Comparison of ENCODE assay signal across 13 cellular contexts in genomic region chr20:46695888-46696287, GRCh38. TPM values are rescaled to one million over a fixed set of nuclear protein-coding genes. Genes with fewer than 3 reads are reported as not detected.
DNase-seq lines count a peak whose midpoint lies in the region; ATAC-seq and TF ChIP-seq lines count a peak whose summit lies in the region.
"Had no signal": no experiment of that assay in that cellular context is flagged by ENCODE, and none has a peak within 500 bp of the region (broad histone marks: within the 10 kb centered on the region; RNA-seq: fewer than 3 reads in every experiment).

No MANE protein-coding gene starts in this region.

- H3K36me3 ChIP-seq in BLaER1 treated with 17β-estradiol and CSF1 and Interleukin-3, amounts not matched to agents 10 nM and 100 nM = no peaks in the 10 kb centered on the region
- H3K36me3 ChIP-seq in MM.1S (replicated peaks; ENCODE audit: insufficient read depth, low read length) = no peaks in the 10 kb centered on the region

- peaks cover 7% of the 10 kb centered on the region; the same call in 1 of the 2 replicates for H3F3A ChIP-seq in MM.1S (ENCODE audit: insufficient read depth, low read length)

- in situ Hi-C loops in SK-MEL-5 (cut with HindIII; ENCODE audit: low pct_unique_long_range_greater_than_20kb, low sequenced_read_pairs) = loop anchor here (25.0 kb wide), 1 partner anchor 159 kb away; no protein-coding TSS in a partner anchor

- H3K4me3 ChIP-seq in BLaER1 treated with 17β-estradiol and CSF1 and Interleukin-3, amounts not matched to agents 10 nM and 100 nM = no peak overlapping the region
- H3K4me3 ChIP-seq in MM.1S (ENCODE audit: low read length) = no peak overlapping the region
- H3K4me3 ChIP-seq: testis had no signal

- H3K27me3 ChIP-seq in BLaER1 treated with 17β-estradiol and CSF1 and Interleukin-3, amounts not matched to agents 10 nM and 100 nM = no peaks in the 10 kb centered on the region
- H3K27me3 ChIP-seq in MM.1S (replicated peaks; ENCODE audit: insufficient read depth, low read length) = no peaks in the 10 kb centered on the region
- H3K27me3 ChIP-seq: testis had no signal

- no peaks in the 10 kb centered on the region for H3K79me2 ChIP-seq in MM.1S (ENCODE audit: low read length)

- H3K9me2 ChIP-seq in MM.1S (replicated peaks; ENCODE audit: insufficient read depth, low read length) = no peaks in the 10 kb centered on the region

- no peak for TF ChIP-seq POLR2A in GM18505 (IDR thresholded peaks at IDR 0.05; ENCODE audit: borderline replicate concordance, extremely low read depth, insufficient read depth, insufficient read length)

- H3K4me1 ChIP-seq in BLaER1 treated with 17β-estradiol and CSF1 and Interleukin-3, amounts not matched to agents 10 nM and 100 nM = peaks cover 29 to 49% (median 38%) of the 10 kb centered on the region in 10 experiments
- peaks cover 31% of the 10 kb centered on the region for H3K4me1 ChIP-seq in MM.1S (ENCODE audit: low read length)
- H3K4me1 ChIP-seq: testis had no signal

- H3K9me3 ChIP-seq in BLaER1 treated with 17β-estradiol and CSF1 and Interleukin-3, amounts not matched to agents 10 nM and 100 nM (replicated peaks in 1 of 11) = peaks cover 0 to 32% (median 12%) of the 10 kb centered on the region in 11 experiments; a peak in 12 of 22 replicates
- H3K9me3 ChIP-seq in MM.1S (replicated peaks; ENCODE audit: insufficient read depth, low read length) = no peaks in the 10 kb centered on the region
- H3K9me3 ChIP-seq: testis had no signal

- no peaks in the 10 kb centered on the region for H4K20me1 ChIP-seq in BLaER1 treated with 17β-estradiol and CSF1 and Interleukin-3, amounts not matched to agents 10 nM and 100 nM
- H4K20me1 ChIP-seq in MM.1S (ENCODE audit: insufficient read depth, low read length) = no peaks in the 10 kb centered on the region

- H3K27ac ChIP-seq in BLaER1 treated with 17β-estradiol and CSF1 and Interleukin-3, amounts not matched to agents 10 nM and 100 nM = peak overlapping the region in 10 of 11 experiments; percentile 20 to 74 (median 55); a peak in 17 of 22 replicates
- peak overlapping the region; percentile 72 for H3K27ac ChIP-seq in MM.1S (ENCODE audit: low read length)
- H3K27ac ChIP-seq: KMS-11, testis had no signal

- peak; percentile 64 for DNase-seq in MM.1S
- DNase-seq in SK-MEL-5 (ENCODE audit: low read depth, low spot score) = peak; percentile 98
- peak; percentile 23 for DNase-seq in inferior parietal cortex (ENCODE audit: extremely low spot score)
- DNase-seq in SKM-1 treated with dmso at 0.1 percent for 144 hours (lab: John Stamatoyannopoulos, UW; ENCODE audit: unreplicated experiment) = no peak
- DNase-seq in NCI-H2029 treated with DMSO at 0.1 percent for 48 hours (lab: John Stamatoyannopoulos, UW) = no peak
- DNase-seq: effector memory CD4-positive, alpha-beta T cell; immature natural killer cell; testis had no signal

- 0 out of 2 replicates have a peak overlapping the region, but pooled peaks have one; percentile 34 for H2AFZ ChIP-seq in MM.1S (ENCODE audit: low read length)

- peak overlapping the region; percentile 43 to 80 (median 72) for H3K4me2 ChIP-seq in BLaER1 treated with 17β-estradiol and CSF1 and Interleukin-3, amounts not matched to agents 10 nM and 100 nM
- H3K4me2 ChIP-seq in MM.1S (ENCODE audit: low read depth, low read length) = peak overlapping the region; percentile 37
- H3K4me2 ChIP-seq: KMS-11 had no signal

- no peak for TF ChIP-seq CTCF in MM.1S (IDR thresholded peaks at IDR 0.05; ENCODE audit: low read length)

- ATAC-seq in GM18505 (IDR thresholded peaks at IDR 0.05; ENCODE audit: unreplicated experiment) (no peak), GM19351 (IDR thresholded peaks at IDR 0.05; ENCODE audit: unreplicated experiment) (no peak)
- ATAC-seq: activated CD4-positive, CD25-positive, alpha-beta regulatory T cell treated with anti-CD3 and anti-CD28 coated beads, Interleukin-2, amount 50 U/mL, for 24 hours had no signal

- peak overlapping the region in 5 of 11 experiments; percentile 25 to 70 (median 52); a peak in 7 of 22 replicates for H3K9ac ChIP-seq in BLaER1 treated with 17β-estradiol and CSF1 and Interleukin-3, amounts not matched to agents 10 nM and 100 nM
- peak overlapping the region; percentile 31; the same call in 1 of the 2 replicates for H3K9ac ChIP-seq in MM.1S (ENCODE audit: low read length)
- H3K9ac ChIP-seq: KMS-11 had no signal

RNA-seq across cellular contexts. Expression of gene TP53RK, which starts 6.6 kb away (rescaled TPM):
- 52.9 and 56.6 TPM in 2 replicates for total RNA-seq in SK-MEL-5 (2014; rRNA removed; shearing (Covaris generic))
- 23.4 and 28.1 TPM in 2 replicates for polyA plus RNA-seq in SK-MEL-5 (2015; cell fraction: cytosol; rRNA removed)
- polyA plus RNA-seq in SK-MEL-5 (2015; cell fraction: nucleus; rRNA removed) = 13.2 and 14.5 TPM in 2 replicates

RNA-seq across cellular contexts. Expression of gene SLC2A10, which starts 13.6 kb away (rescaled TPM):
- total RNA-seq in SK-MEL-5 (2014; rRNA removed; shearing (Covaris generic)) = 8.5 and 8.8 TPM in 2 replicates
- 6.4 and 7.0 TPM in 2 replicates for polyA plus RNA-seq in SK-MEL-5 (2015; cell fraction: cytosol; rRNA removed)
- 4.4 and 9.0 TPM in 2 replicates for polyA plus RNA-seq in SK-MEL-5 (2015; cell fraction: nucleus; rRNA removed)

RNA-seq across cellular contexts. Expression of gene SLC13A3, which starts 44.6 kb away (rescaled TPM):
- total RNA-seq in SK-MEL-5 (2014; rRNA removed; shearing (Covaris generic)) = 4.1 and 5.2 TPM in 2 replicates
- polyA plus RNA-seq in SK-MEL-5 (2015; cell fraction: cytosol; rRNA removed) = 3.8 and 4.8 TPM in 2 replicates
- 8.8 and 16.1 TPM in 2 replicates for polyA plus RNA-seq in SK-MEL-5 (2015; cell fraction: nucleus; rRNA removed)

Comparison
In these comparisons a context has a peak if more than half of its experiments do, and no peak if none do; other contexts are left out.
1. DNase-seq: peak in MM.1S (single experiment), SK-MEL-5 (single experiment) and inferior parietal cortex (single experiment); none in SKM-1 treated with dmso at 0.1 percent for 144 hours (single experiment) and NCI-H2029 treated with DMSO at 0.1 percent for 48 hours (single experiment).